11 cellular contexts compared by ENCODE assay signal in genomic region chr6:138402833-138403187, GRCh38. TPM values are rescaled to one million over a fixed set of nuclear protein-coding genes. Genes with fewer than 3 reads are reported as not detected.
DNase-seq lines count a peak whose midpoint lies in the region; ATAC-seq, FAIRE-seq and TF ChIP-seq lines count a peak whose summit lies in the region.
"Had no signal": no experiment of that assay in that cellular context is flagged by ENCODE, and none has a peak within 500 bp of the region (broad histone marks: within the 10 kb centered on the region; RNA-seq: fewer than 3 reads in every experiment).

No MANE protein-coding gene starts in this region.

- H4K20me1 ChIP-seq in astrocyte (ENCODE audit: insufficient read depth, low read length), result no peaks in the 10 kb centered on the region

- no peaks in the 10 kb centered on the region for H3K9me3 Mint-ChIP-seq in stimulated activated naive CD8-positive, alpha-beta T cell treated with anti-CD3 and anti-CD28 coated beads, Interleukin-15, Interleukin-2, amounts not matched to agents 100 ng/mL and 50 ng/mL, for 24 hours
- no peaks in the 10 kb centered on the region for H3K9me3 Mint-ChIP-seq in astrocyte (ENCODE audit: unreplicated experiment)
- H3K9me3 Mint-ChIP-seq in naive thymus-derived CD8-positive, alpha-beta T cell, result no peaks in the 10 kb centered on the region

- peaks cover 10% of the 10 kb centered on the region for H3K36me3 ChIP-seq in astrocyte (ENCODE audit: insufficient read depth, low read length)
- peaks cover 0 to 14% (median 6%) of the 10 kb centered on the region in 3 donors for H3K36me3 ChIP-seq in pancreas

- H3K36me3 Mint-ChIP-seq in stimulated activated naive CD8-positive, alpha-beta T cell treated with anti-CD3 and anti-CD28 coated beads, Interleukin-15, Interleukin-2, amounts not matched to agents 100 ng/mL and 50 ng/mL, for 24 hours (ENCODE audit: low read depth), result peaks cover 19% of the 10 kb centered on the region
- no peaks in the 10 kb centered on the region for H3K36me3 Mint-ChIP-seq in astrocyte (ENCODE audit: low read depth, unreplicated experiment)
- peaks cover 0 to 26% (median 3%) of the 10 kb centered on the region in 3 donors for H3K36me3 Mint-ChIP-seq in naive thymus-derived CD8-positive, alpha-beta T cell

- H3K4me1 Mint-ChIP-seq in stimulated activated naive CD8-positive, alpha-beta T cell treated with anti-CD3 and anti-CD28 coated beads, Interleukin-15, Interleukin-2, amounts not matched to agents 100 ng/mL and 50 ng/mL, for 24 hours (ENCODE audit: low read depth), result peaks cover 22% of the 10 kb centered on the region
- no peaks in the 10 kb centered on the region for H3K4me1 Mint-ChIP-seq in astrocyte (ENCODE audit: low read depth, unreplicated experiment)
- peaks cover 4 to 27% (median 20%) of the 10 kb centered on the region in 4 donors for H3K4me1 Mint-ChIP-seq in naive thymus-derived CD8-positive, alpha-beta T cell

- in situ Hi-C loops in GM13977 (cut with MboI; ENCODE audit: low pct_unique_long_range_greater_than_20kb, low sequenced_read_pairs, unreplicated experiment), result loop anchor here (25.0 kb wide), 1 partner anchor 359 kb away; the partner anchor contains the start of gene CCDC28A

- H3K4me1 ChIP-seq in astrocyte (ENCODE audit: insufficient read depth, low read length) (peaks cover 3% of the 10 kb centered on the region), pancreas (peaks cover 0 to 11% (median 7%) of the 10 kb centered on the region in 3 donors)

- ATAC-seq in stimulated activated naive CD8-positive, alpha-beta T cell treated with anti-CD3 and anti-CD28 coated beads, Interleukin-15, Interleukin-2, amounts not matched to agents 100 U/mL and 50 U/mL, for 24 hours, result no peak
- no peak for ATAC-seq in naive thymus-derived CD8-positive, alpha-beta T cell
- ATAC-seq in pancreas, result no peak
- ATAC-seq in GM21529 (IDR thresholded peaks at IDR 0.05; ENCODE audit: unreplicated experiment), result no peak

- no peaks in the 10 kb centered on the region for H3K79me2 ChIP-seq in astrocyte (ENCODE audit: insufficient read depth, low read length)

- TF ChIP-seq CTCF in astrocyte (IDR thresholded peaks at IDR 0.05; ENCODE audit: insufficient read depth, low read depth, low read length) (no peak), pancreas (IDR thresholded peaks at IDR 0.05) (no peak), GM13977 (IDR thresholded peaks at IDR 0.05; ENCODE audit: extremely low read depth, insufficient read depth, missing control alignments) (no peak)

- H3K27ac Mint-ChIP-seq in stimulated activated naive CD8-positive, alpha-beta T cell treated with anti-CD3 and anti-CD28 coated beads, Interleukin-15, Interleukin-2, amounts not matched to agents 100 ng/mL and 50 ng/mL, for 24 hours, result peak overlapping the region; percentile 83
- H3K27ac Mint-ChIP-seq in astrocyte (ENCODE audit: unreplicated experiment), result no peak overlapping the region
- peak overlapping the region in 5 of 10 donors; percentile 38 to 94 (median 85) for H3K27ac Mint-ChIP-seq in naive thymus-derived CD8-positive, alpha-beta T cell

- WGBS in pancreas, 2 donors, result 91 to 92% methylated on average over 8 of the region's 8 CpGs

- no peak overlapping the region for H3K27ac ChIP-seq in astrocyte (ENCODE audit: low read depth, low read length)
- peak overlapping the region in 1 of 4 donors; percentile 84 for H3K27ac ChIP-seq in pancreas

- no peaks in the 10 kb centered on the region for H3K27me3 Mint-ChIP-seq in stimulated activated naive CD8-positive, alpha-beta T cell treated with anti-CD3 and anti-CD28 coated beads, Interleukin-15, Interleukin-2, amounts not matched to agents 100 ng/mL and 50 ng/mL, for 24 hours
- no peaks in the 10 kb centered on the region for H3K27me3 Mint-ChIP-seq in astrocyte (ENCODE audit: low read depth, unreplicated experiment)
- peaks cover 0 to 2% (median 0%) of the 10 kb centered on the region in 5 donors for H3K27me3 Mint-ChIP-seq in naive thymus-derived CD8-positive, alpha-beta T cell

- FAIRE-seq in astrocyte (lab: Jason Lieb, UNC), result no peak
- no peak for FAIRE-seq in pancreas (lab: Jason Lieb, UNC)
- FAIRE-seq: D721Med, GM19239 had no signal

- H2AFZ ChIP-seq in astrocyte (ENCODE audit: low read depth, low read length), result no peak overlapping the region

- peak overlapping the region; percentile 75 for H3K4me3 ChIP-seq in astrocyte (ENCODE audit: insufficient read depth, low read depth, low read length)
- H3K4me3 ChIP-seq in pancreas, result peak overlapping the region in 2 of 4 donors; percentile 79 to 86

- H3K4me2 ChIP-seq in astrocyte (ENCODE audit: low read length), result peak overlapping the region; percentile 92

- H3K27me3 ChIP-seq in astrocyte (ENCODE audit: insufficient read depth, low read length) (no peaks in the 10 kb centered on the region), pancreas (no peaks in the 10 kb centered on the region)

- no peaks in the 10 kb centered on the region for H3K9me3 ChIP-seq in astrocyte (ENCODE audit: insufficient read depth, low read depth, low read length)
- H3K9me3 ChIP-seq in pancreas, result no peaks in the 10 kb centered on the region

- H3K4me3 Mint-ChIP-seq in stimulated activated naive CD8-positive, alpha-beta T cell treated with anti-CD3 and anti-CD28 coated beads, Interleukin-15, Interleukin-2, amounts not matched to agents 100 ng/mL and 50 ng/mL, for 24 hours, result peak overlapping the region; percentile 80
- peak overlapping the region; percentile 62 for H3K4me3 Mint-ChIP-seq in astrocyte (ENCODE audit: unreplicated experiment)
- H3K4me3 Mint-ChIP-seq in naive thymus-derived CD8-positive, alpha-beta T cell, result peak overlapping the region; percentile 76 to 87 (median 82)

- H3K9ac ChIP-seq in astrocyte (ENCODE audit: low read length), result no peak overlapping the region

- DNase-seq in stimulated activated naive CD8-positive, alpha-beta T cell treated with anti-CD3 and anti-CD28 coated beads, Interleukin-15, Interleukin-2, amounts not matched to agents 100 U/mL and 50 U/mL, for 24 hours, result no peak
- DNase-seq in astrocyte (ENCODE audit: low read depth) (no peak), pancreas (no peak), GM13977 (ENCODE audit: low spot score) (no peak)
- DNase-seq in naive thymus-derived CD8-positive, alpha-beta T cell, result no peak
- DNase-seq in stimulated activated CD4-positive, alpha-beta T cell treated with anti-CD3 and anti-CD28 coated beads, Interleukin-2, amount 100 ng/mL, for 24 hours, result no peak
- DNase-seq: NCI-H510A treated with DMSO at 0.1 percent for 48 hours had no signal

- POLR2A ChIA-PET in naive thymus-derived CD8-positive, alpha-beta T cell (lab: Charles Lee), result interaction anchor here (1.7 kb wide), 1 partner anchor 26 kb away, joined by 4 read pairs; no protein-coding TSS in a partner anchor

- intact Hi-C loops in pancreas (cut with DNase I), result no loop called here

RNA-seq across cellular contexts. Expression of gene HEBP2, which starts 1.2 kb away (rescaled TPM):
- total RNA-seq in astrocyte (32.6 and 40.5 TPM in 2 replicates), pancreas (10 to 100 TPM; 26.5 to 34.0 (median 30.7) TPM)
- 10 to 100 TPM; 49.3 to 50.2 TPM for total RNA-seq in naive thymus-derived CD8-positive, alpha-beta T cell
- polyA plus RNA-seq in naive thymus-derived CD8-positive, alpha-beta T cell, result 10 to 100 TPM; 26.2 to 30.9 (median 30.5) TPM
- 10 to 100 TPM; 10.7 to 18.8 TPM for polyA plus RNA-seq in pancreas

RNA-seq across cellular contexts. Expression of gene SMIM28, which starts 25.1 kb away (rescaled TPM):
- not detected in 2 replicates for total RNA-seq in astrocyte
- not detected for total RNA-seq in naive thymus-derived CD8-positive, alpha-beta T cell
- polyA plus RNA-seq in naive thymus-derived CD8-positive, alpha-beta T cell, result not detected
- not detected for total RNA-seq in pancreas
- polyA plus RNA-seq in pancreas, result not detected
